In the genomic region with DNA sequence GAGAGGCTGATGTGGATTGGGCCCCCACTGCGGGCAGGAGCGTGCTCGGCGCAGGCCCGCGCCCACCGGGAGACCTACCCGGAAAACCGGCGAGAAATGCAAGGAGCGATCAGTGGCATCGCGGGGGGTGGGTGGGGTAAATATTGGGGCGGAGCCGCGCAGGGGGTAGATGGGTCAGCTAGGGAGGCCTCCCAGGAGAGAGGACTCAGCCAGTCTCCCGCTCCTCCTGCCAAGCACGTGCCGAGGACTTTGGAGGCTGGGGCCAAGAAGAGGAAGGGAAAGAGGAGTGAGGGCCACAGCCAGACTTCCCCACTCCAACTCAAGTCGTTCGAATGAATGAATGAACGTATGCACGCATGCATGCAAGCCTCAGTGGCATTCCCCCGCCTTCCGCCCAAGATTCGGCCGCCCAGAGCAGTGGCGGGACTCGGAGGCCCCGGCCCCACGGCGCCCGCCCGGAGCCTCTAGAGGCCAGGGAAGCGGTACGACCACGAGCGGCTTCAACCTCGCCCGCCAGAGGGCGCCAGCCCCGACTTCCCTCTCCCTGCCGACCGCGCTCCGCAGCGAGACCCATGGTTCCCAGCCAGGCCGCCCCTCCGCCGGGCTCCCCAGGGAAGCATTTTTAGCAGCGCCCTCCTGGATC, we compare ENCODE assay signal across 8 cellular contexts.
A peak's percentile ranks its signal among the peaks of the same experiment; 100 is the strongest.
DNase-seq lines count a peak whose midpoint lies in the region; ATAC-seq lines count a peak whose summit lies in the region.

No MANE protein-coding gene starts in this region.

- no peak overlapping the region for H3K27ac ChIP-seq in effector memory CD4-positive, alpha-beta T cell (ENCODE audit: insufficient read depth, low read length, poor library complexity, severe bottlenecking)

- no peaks in the 10 kb centered on the region for H3K9me3 ChIP-seq in effector memory CD4-positive, alpha-beta T cell (ENCODE audit: control insufficient read depth, low read length)

- peak; percentile 87 for DNase-seq in AG08396 (ENCODE audit: low spot score)
- peak; percentile 10 for DNase-seq in NCI-H1092 (lab: John Stamatoyannopoulos, UW)
- DNase-seq in activated CD8-positive, alpha-beta memory T cell treated with anti-CD3 and anti-CD28 coated beads for 4 hours (ENCODE audit: low read depth in 2 of 2), result peak; percentile 58 to 66
- DNase-seq in effector memory CD4-positive, alpha-beta T cell, result peak; percentile 60 to 73 (median 65)
- peak; percentile 73 for DNase-seq in medulla oblongata (ENCODE audit: extremely low spot score)
- peak; percentile 61 to 84 (median 74) for DNase-seq in stimulated activated CD4-positive, alpha-beta T cell treated with anti-CD3 and anti-CD28 coated beads, TNF-alpha, amount 100 ng/mL, for 4 hours (ENCODE audit: low read depth in 3 of 3)
- no peak for DNase-seq in UCSD-AML1 (lab: John Stamatoyannopoulos, UW; ENCODE audit: unreplicated experiment)

- peak overlapping the region; percentile 46 for H3K4me3 ChIP-seq in effector memory CD4-positive, alpha-beta T cell (ENCODE audit: insufficient read depth, low read depth, low read length, poor library complexity, severe bottlenecking)

- peaks cover 56% of the 10 kb centered on the region for H3K4me1 ChIP-seq in effector memory CD4-positive, alpha-beta T cell (ENCODE audit: control insufficient read depth, insufficient read depth, low read length, poor library complexity, severe bottlenecking)

- ATAC-seq in GM18870 (IDR thresholded peaks at IDR 0.05; ENCODE audit: unreplicated experiment), result peak; percentile 44

- H3K36me3 ChIP-seq in effector memory CD4-positive, alpha-beta T cell (ENCODE audit: control insufficient read depth, insufficient read depth, low read length), result no peaks in the 10 kb centered on the region

- peaks cover 24% of the 10 kb centered on the region for H3K27me3 ChIP-seq in effector memory CD4-positive, alpha-beta T cell (replicated peaks; ENCODE audit: control insufficient read depth, insufficient read depth, low read length, poor library complexity, severe bottlenecking)
